In the genomic region with DNA sequence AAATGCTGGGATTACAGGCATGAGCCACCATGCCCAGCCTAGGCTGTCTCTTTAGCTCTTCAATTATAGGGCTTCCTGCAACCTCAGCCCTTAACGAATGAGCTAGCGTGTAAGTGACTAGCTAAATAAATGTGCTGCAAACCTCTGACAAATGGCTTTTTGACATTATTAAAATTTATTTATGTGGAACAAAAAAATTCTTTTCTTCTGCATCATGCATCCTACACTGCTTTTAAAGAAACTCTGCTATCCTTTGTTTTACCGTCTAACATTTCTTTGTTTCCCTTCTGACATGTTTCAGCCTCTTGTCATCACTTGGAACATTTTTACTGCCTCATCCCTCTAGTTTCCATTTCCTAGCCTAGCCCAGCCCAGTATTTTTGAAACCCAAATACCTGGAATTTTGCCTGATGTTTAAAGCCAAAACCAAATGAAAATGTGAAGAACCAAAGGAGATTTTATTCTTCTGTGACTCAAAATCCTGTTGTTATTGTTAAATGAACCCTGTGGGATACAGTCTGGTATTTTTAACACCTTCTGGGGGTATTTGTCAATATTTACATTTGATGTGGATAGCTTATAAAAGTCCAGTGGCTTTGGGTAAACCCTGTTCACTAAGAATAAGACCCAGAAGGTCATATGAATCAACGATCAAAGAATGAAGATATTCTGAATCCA, we compare ENCODE assay signal across 9 cellular contexts. TPM values are rescaled to one million over a fixed set of nuclear protein-coding genes. Genes with fewer than 3 reads are reported as not detected.
DNase-seq lines count a peak whose midpoint lies in the region; ATAC-seq and TF ChIP-seq lines count a peak whose summit lies in the region.
"Had no signal": no experiment of that assay in that cellular context is flagged by ENCODE, and none has a peak within 500 bp of the region (broad histone marks: within the 10 kb centered on the region; RNA-seq: fewer than 3 reads in every experiment).

No MANE protein-coding gene starts in this region.

- H4K20me1 ChIP-seq in GM23338 (replicated peaks; ENCODE audit: insufficient read depth) (no peaks in the 10 kb centered on the region), smooth muscle cell (ENCODE audit: low read depth) (peaks cover 5% of the 10 kb centered on the region)

- H3K9me2 ChIP-seq in GM23338 (ENCODE audit: insufficient read depth): peaks cover 11% of the 10 kb centered on the region

- H3K4me3 ChIP-seq in GM23338 (peak overlapping the region; percentile 15; the same call in 1 of the 2 replicates), WI38 (ENCODE audit: low read depth, low read length) (0 out of 2 replicates have a peak overlapping the region, but pooled peaks have one; percentile 0), smooth muscle cell (no peak overlapping the region)
- H3K4me3 ChIP-seq: testis had no signal

- peaks cover 4% of the 10 kb centered on the region for H3K27me3 Mint-ChIP-seq in GM23338 (ENCODE audit: insufficient read depth, low read depth, poor library complexity)
- peaks cover 66% of the 10 kb centered on the region for H3K27me3 Mint-ChIP-seq in T-helper 17 cell

- H3K9me3 ChIP-seq in smooth muscle cell (replicated peaks; ENCODE audit: low read depth) (no peaks in the 10 kb centered on the region), T-helper 17 cell (ENCODE audit: control insufficient read depth, low read length, poor library complexity, severe bottlenecking) (no peaks in the 10 kb centered on the region)
- H3K9me3 ChIP-seq: testis had no signal

- peak overlapping the region; percentile 6 for H3K9ac ChIP-seq in smooth muscle cell (ENCODE audit: low read depth)

- H3K27ac ChIP-seq in GM23338 (ENCODE audit: low read depth): no peak overlapping the region; the same call in 1 of the 2 replicates
- peak overlapping the region; percentile 100 for H3K27ac ChIP-seq in smooth muscle cell (ENCODE audit: low read depth)

- DNase-seq in GM23338 (ENCODE audit: low spot score) (no peak), fibroblast of the conjunctiva (ENCODE audit: low read depth) (peak; percentile 67), smooth muscle cell (lab: John Stamatoyannopoulos, UW; ENCODE audit: unreplicated experiment) (no peak), 8988T (no peak), T-helper 17 cell (no peak)
- DNase-seq: testis had no signal

- H3K27ac Mint-ChIP-seq in GM23338 (no peak overlapping the region), T-helper 17 cell (no peak overlapping the region)

- H3F3A ChIP-seq in GM23338 (replicated peaks; ENCODE audit: low read depth): no peaks in the 10 kb centered on the region
- H3F3A ChIP-seq in smooth muscle cell (ENCODE audit: low read depth): peaks cover 20% of the 10 kb centered on the region

- H2AFZ ChIP-seq in GM23338: peak overlapping the region; percentile 15; the same call in 1 of the 2 replicates
- H2AFZ ChIP-seq in smooth muscle cell (ENCODE audit: low read depth): no peak overlapping the region

- H3K4me3 Mint-ChIP-seq in GM23338 (no peak overlapping the region), T-helper 17 cell (no peak overlapping the region)

- H3K36me3 ChIP-seq in GM23338 (ENCODE audit: insufficient read depth): no peaks in the 10 kb centered on the region
- H3K36me3 ChIP-seq in smooth muscle cell (ENCODE audit: low read depth): no peaks in the 10 kb centered on the region

- H3K4me1 ChIP-seq in GM23338 (ENCODE audit: insufficient read depth) (peaks cover 26% of the 10 kb centered on the region), smooth muscle cell (ENCODE audit: low read depth) (peaks cover 18% of the 10 kb centered on the region)

- no peaks in the 10 kb centered on the region for H3K79me2 ChIP-seq in GM23338 (replicated peaks; ENCODE audit: insufficient read depth)
- H3K79me2 ChIP-seq in smooth muscle cell (ENCODE audit: low read depth): peaks cover 37% of the 10 kb centered on the region

- H3K27me3 ChIP-seq in GM23338 (ENCODE audit: insufficient read depth) (no peaks in the 10 kb centered on the region), smooth muscle cell (ENCODE audit: low read depth) (no peaks in the 10 kb centered on the region)
- H3K27me3 ChIP-seq: testis had no signal

- H3K9me3 Mint-ChIP-seq in GM23338: no peaks in the 10 kb centered on the region

- H3K4me1 Mint-ChIP-seq in GM23338 (peaks cover 26% of the 10 kb centered on the region), T-helper 17 cell (peaks cover 19% of the 10 kb centered on the region)

- TF ChIP-seq CTCF in GM23338 (conservative IDR thresholded peaks at IDR 0.05; ENCODE audit: low read depth in 2 of 2): no peak
- TF ChIP-seq CTCF in WI38 (IDR thresholded peaks at IDR 0.05; ENCODE audit: low read depth, low read length): no peak
- TF ChIP-seq CTCF in smooth muscle cell (IDR thresholded peaks at IDR 0.05; ENCODE audit: borderline replicate concordance, insufficient read depth, poor library complexity, severe bottlenecking): no peak

- ATAC-seq in GM23338 (no peak), GM18517 (IDR thresholded peaks at IDR 0.05; ENCODE audit: unreplicated experiment) (no peak), HG03196 (IDR thresholded peaks at IDR 0.05; ENCODE audit: unreplicated experiment) (no peak), T-helper 17 cell (no peak)

- H3K36me3 Mint-ChIP-seq in GM23338 (ENCODE audit: low read depth): no peaks in the 10 kb centered on the region
- peaks cover 4% of the 10 kb centered on the region for H3K36me3 Mint-ChIP-seq in T-helper 17 cell (ENCODE audit: low read depth)

- 25% methylated on average over 4 of the region's 4 CpGs for WGBS in smooth muscle cell (ENCODE audit: low lambda C conversion rate)

- H3K4me2 ChIP-seq in GM23338 (peak overlapping the region; percentile 49; the same call in 1 of the 2 replicates), smooth muscle cell (peak overlapping the region; percentile 32)

TF ChIP-seq in GM23338, 12 proteins besides CTCF, POLR2A, EP300 and RAD21 (continues in another document):
- TF ChIP-seq, protein P1, sequence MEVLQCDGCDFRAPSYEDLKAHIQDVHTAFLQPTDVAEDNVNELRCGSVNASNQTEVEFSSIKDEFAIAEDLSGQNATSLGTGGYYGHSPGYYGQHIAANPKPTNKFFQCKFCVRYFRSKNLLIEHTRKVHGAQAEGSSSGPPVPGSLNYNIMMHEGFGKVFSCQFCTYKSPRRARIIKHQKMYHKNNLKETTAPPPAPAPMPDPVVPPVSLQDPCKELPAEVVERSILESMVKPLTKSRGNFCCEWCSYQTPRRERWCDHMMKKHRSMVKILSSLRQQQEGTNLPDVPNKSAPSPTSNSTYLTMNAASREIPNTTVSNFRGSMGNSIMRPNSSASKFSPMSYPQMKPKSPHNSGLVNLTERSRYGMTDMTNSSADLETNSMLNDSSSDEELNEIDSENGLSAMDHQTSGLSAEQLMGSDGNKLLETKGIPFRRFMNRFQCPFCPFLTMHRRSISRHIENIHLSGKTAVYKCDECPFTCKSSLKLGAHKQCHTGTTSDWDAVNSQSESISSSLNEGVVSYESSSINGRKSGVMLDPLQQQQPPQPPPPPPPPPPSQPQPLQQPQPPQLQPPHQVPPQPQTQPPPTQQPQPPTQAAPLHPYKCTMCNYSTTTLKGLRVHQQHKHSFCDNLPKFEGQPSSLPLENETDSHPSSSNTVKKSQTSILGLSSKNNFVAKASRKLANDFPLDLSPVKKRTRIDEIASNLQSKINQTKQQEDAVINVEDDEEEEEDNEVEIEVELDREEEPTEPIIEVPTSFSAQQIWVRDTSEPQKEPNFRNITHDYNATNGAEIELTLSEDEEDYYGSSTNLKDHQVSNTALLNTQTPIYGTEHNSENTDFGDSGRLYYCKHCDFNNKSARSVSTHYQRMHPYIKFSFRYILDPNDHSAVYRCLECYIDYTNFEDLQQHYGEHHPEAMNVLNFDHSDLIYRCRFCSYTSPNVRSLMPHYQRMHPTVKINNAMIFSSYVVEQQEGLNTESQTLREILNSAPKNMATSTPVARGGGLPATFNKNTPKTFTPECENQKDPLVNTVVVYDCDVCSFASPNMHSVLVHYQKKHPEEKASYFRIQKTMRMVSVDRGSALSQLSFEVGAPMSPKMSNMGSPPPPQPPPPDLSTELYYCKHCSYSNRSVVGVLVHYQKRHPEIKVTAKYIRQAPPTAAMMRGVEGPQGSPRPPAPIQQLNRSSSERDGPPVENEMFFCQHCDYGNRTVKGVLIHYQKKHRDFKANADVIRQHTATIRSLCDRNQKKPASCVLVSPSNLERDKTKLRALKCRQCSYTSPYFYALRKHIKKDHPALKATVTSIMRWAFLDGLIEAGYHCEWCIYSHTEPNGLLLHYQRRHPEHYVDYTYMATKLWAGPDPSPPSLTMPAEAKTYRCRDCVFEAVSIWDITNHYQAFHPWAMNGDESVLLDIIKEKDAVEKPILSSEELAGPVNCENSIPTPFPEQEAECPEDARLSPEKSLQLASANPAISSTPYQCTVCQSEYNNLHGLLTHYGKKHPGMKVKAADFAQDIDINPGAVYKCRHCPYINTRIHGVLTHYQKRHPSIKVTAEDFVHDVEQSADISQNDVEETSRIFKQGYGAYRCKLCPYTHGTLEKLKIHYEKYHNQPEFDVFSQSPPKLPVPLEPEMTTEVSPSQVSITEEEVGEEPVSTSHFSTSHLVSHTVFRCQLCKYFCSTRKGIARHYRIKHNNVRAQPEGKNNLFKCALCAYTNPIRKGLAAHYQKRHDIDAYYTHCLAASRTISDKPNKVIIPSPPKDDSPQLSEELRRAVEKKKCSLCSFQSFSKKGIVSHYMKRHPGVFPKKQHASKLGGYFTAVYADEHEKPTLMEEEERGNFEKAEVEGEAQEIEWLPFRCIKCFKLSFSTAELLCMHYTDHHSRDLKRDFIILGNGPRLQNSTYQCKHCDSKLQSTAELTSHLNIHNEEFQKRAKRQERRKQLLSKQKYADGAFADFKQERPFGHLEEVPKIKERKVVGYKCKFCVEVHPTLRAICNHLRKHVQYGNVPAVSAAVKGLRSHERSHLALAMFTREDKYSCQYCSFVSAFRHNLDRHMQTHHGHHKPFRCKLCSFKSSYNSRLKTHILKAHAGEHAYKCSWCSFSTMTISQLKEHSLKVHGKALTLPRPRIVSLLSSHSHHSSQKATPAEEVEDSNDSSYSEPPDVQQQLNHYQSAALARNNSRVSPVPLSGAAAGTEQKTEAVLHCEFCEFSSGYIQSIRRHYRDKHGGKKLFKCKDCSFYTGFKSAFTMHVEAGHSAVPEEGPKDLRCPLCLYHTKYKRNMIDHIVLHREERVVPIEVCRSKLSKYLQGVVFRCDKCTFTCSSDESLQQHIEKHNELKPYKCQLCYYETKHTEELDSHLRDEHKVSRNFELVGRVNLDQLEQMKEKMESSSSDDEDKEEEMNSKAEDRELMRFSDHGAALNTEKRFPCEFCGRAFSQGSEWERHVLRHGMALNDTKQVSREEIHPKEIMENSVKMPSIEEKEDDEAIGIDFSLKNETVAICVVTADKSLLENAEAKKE (CRISPR knock-in tag; IDR thresholded peaks at IDR 0.05): no peak
- TF ChIP-seq ZNF114 (CRISPR knock-in tag; IDR thresholded peaks at IDR 0.05): no peak
- no peak for TF ChIP-seq NANOG (IDR thresholded peaks at IDR 0.05; ENCODE audit: borderline replicate concordance)

RNA-seq across cellular contexts. Expression of gene NT5E, which starts 9.5 kb away (rescaled TPM):
- 0.50 and 1.5 TPM in 2 replicates for total RNA-seq in GM23338 (2014; rRNA removed; shearing (Covaris generic))
- polyA plus RNA-seq in GM23338 (2016; fragmentation: Nextera tagmentation; extraction: Ambion mirVana): 0.18 and 0.23 TPM in 2 replicates
- 124 and 137 TPM in 2 replicates for total RNA-seq in smooth muscle cell
- polyA plus RNA-seq in smooth muscle cell: 72.8 and 88.6 TPM in 2 replicates
- 1 to 10 TPM; 1.5 to 5.1 TPM for total RNA-seq in T-helper 17 cell

Comparison
In these comparisons a context has a peak if more than half of its experiments do, and no peak if none do; other contexts are left out.
1. RNA of gene NT5E, which starts 9.5 kb away (total RNA-seq): 124 to 137 TPM in smooth muscle cell; 1.5 to 5.1 TPM in T-helper 17 cell and 0.50 to 1.5 TPM in GM23338; every median in the first group is over 10 times any median in the second.